ENCODE assay signal across 1 cellular context in the genomic region with DNA sequence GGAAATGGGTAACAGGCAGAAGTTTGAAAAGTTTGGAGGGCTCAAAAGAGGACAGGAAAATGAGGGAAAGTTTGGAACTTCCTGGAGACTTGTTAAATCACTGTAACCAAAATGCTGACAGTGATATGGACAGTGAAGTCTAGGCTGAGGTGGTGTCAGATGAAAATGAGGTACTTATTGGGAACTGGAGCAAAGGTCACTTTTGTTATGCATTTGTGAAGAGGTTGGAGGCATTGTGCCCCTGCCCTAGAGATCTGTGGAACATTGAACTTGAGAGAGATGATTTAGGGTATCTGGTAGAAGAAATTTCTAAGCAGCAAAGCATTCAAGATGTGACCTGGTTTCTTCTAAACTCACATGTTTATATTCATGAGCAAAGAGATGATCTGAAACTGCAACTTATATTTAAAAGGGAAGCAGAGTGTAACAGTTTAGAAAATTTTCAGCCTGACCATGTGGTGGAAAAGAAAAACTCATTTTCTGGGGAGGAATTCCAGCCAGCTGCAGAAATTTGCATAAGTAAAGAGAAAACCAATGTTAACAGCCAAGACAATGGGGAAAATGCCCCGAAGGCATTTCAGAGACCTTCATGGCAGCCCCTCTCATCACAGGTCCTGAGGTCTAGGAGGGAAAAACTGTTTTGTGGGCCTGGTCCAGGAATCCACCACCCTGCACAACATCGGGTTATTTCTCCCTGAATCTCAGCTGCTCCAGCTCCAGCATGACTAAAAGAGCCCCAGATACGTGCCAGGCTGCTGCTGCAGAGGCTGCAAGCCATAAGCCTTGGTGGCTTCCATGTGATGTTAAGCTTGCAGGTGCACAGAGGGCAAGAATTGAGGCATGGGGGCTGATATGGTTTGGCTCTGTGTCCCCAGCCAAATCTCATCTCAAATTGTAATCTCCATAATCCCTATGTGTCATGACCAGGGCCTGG.
TF ChIP-seq lines count a peak whose summit lies in the region.

No MANE protein-coding gene starts in this region.

TF ChIP-seq in GM23338, 12 proteins besides CTCF, POLR2A, EP300 and RAD21 (continued from another document):
- TF ChIP-seq, protein P1, sequence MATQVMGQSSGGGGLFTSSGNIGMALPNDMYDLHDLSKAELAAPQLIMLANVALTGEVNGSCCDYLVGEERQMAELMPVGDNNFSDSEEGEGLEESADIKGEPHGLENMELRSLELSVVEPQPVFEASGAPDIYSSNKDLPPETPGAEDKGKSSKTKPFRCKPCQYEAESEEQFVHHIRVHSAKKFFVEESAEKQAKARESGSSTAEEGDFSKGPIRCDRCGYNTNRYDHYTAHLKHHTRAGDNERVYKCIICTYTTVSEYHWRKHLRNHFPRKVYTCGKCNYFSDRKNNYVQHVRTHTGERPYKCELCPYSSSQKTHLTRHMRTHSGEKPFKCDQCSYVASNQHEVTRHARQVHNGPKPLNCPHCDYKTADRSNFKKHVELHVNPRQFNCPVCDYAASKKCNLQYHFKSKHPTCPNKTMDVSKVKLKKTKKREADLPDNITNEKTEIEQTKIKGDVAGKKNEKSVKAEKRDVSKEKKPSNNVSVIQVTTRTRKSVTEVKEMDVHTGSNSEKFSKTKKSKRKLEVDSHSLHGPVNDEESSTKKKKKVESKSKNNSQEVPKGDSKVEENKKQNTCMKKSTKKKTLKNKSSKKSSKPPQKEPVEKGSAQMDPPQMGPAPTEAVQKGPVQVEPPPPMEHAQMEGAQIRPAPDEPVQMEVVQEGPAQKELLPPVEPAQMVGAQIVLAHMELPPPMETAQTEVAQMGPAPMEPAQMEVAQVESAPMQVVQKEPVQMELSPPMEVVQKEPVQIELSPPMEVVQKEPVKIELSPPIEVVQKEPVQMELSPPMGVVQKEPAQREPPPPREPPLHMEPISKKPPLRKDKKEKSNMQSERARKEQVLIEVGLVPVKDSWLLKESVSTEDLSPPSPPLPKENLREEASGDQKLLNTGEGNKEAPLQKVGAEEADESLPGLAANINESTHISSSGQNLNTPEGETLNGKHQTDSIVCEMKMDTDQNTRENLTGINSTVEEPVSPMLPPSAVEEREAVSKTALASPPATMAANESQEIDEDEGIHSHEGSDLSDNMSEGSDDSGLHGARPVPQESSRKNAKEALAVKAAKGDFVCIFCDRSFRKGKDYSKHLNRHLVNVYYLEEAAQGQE (IDR thresholded peaks at IDR 0.05; ENCODE audit: unreplicated experiment), result no peak
- no peak for TF ChIP-seq CREB1 (CRISPR knock-in tag; IDR thresholded peaks at IDR 0.05; ENCODE audit: low read depth)
